1 cellular context compared by ENCODE assay signal in the genomic region with DNA sequence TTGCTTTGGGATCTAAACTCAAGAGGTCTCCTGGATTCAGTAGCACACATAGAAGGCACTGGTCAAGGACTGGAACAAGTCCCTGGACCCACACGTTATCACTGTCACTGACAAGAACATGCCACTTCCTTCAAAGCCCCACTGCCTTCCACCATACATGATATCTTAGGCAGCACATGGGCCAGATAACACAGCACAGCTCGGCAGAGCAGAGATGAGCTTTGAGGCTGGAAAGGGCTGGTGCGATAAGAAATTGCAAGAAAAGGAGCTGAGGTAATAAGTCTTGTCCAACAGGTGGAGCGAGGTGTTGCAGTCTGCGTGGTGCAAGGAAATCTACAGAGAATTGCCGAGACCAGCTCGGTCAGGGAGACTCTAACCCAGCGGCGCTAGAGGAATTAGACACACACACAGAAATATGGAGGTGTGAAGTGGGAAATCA.
TF ChIP-seq lines count a peak whose summit lies in the region.

No MANE protein-coding gene starts in this region.

TF ChIP-seq in GM23338, 12 proteins besides CTCF, POLR2A, EP300 and RAD21:
- no peak for TF ChIP-seq ZNF114 (CRISPR knock-in tag; IDR thresholded peaks at IDR 0.05)
- TF ChIP-seq EZH2phosphoT487 (IDR thresholded peaks at IDR 0.05; ENCODE audit: unreplicated experiment), result no peak
- no peak for TF ChIP-seq CREB1 (CRISPR knock-in tag; IDR thresholded peaks at IDR 0.05; ENCODE audit: low read depth)
- no peak for TF ChIP-seq ZNF462 (CRISPR knock-in tag; IDR thresholded peaks at IDR 0.05)
- no peak for TF ChIP-seq EZH2 (IDR thresholded peaks at IDR 0.05; ENCODE audit: low read depth, unreplicated experiment)
- TF ChIP-seq ZNF331 (CRISPR knock-in tag; IDR thresholded peaks at IDR 0.05; ENCODE audit: low read depth), result no peak
- no peak for TF ChIP-seq JUNB (IDR thresholded peaks at IDR 0.05; ENCODE audit: unreplicated experiment)
- no peak for TF ChIP-seq ETS1 (IDR thresholded peaks at IDR 0.05)
- TF ChIP-seq STAT1 (IDR thresholded peaks at IDR 0.05; ENCODE audit: unreplicated experiment), result no peak
- TF ChIP-seq POLR2AphosphoS5 (IDR thresholded peaks at IDR 0.05; ENCODE audit: low read depth), result no peak
- TF ChIP-seq NANOG (IDR thresholded peaks at IDR 0.05; ENCODE audit: borderline replicate concordance), result no peak
- TF ChIP-seq, protein P1, sequence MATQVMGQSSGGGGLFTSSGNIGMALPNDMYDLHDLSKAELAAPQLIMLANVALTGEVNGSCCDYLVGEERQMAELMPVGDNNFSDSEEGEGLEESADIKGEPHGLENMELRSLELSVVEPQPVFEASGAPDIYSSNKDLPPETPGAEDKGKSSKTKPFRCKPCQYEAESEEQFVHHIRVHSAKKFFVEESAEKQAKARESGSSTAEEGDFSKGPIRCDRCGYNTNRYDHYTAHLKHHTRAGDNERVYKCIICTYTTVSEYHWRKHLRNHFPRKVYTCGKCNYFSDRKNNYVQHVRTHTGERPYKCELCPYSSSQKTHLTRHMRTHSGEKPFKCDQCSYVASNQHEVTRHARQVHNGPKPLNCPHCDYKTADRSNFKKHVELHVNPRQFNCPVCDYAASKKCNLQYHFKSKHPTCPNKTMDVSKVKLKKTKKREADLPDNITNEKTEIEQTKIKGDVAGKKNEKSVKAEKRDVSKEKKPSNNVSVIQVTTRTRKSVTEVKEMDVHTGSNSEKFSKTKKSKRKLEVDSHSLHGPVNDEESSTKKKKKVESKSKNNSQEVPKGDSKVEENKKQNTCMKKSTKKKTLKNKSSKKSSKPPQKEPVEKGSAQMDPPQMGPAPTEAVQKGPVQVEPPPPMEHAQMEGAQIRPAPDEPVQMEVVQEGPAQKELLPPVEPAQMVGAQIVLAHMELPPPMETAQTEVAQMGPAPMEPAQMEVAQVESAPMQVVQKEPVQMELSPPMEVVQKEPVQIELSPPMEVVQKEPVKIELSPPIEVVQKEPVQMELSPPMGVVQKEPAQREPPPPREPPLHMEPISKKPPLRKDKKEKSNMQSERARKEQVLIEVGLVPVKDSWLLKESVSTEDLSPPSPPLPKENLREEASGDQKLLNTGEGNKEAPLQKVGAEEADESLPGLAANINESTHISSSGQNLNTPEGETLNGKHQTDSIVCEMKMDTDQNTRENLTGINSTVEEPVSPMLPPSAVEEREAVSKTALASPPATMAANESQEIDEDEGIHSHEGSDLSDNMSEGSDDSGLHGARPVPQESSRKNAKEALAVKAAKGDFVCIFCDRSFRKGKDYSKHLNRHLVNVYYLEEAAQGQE (IDR thresholded peaks at IDR 0.05; ENCODE audit: unreplicated experiment), result no peak
